1 cellular context compared by ENCODE assay signal in the genomic region with DNA sequence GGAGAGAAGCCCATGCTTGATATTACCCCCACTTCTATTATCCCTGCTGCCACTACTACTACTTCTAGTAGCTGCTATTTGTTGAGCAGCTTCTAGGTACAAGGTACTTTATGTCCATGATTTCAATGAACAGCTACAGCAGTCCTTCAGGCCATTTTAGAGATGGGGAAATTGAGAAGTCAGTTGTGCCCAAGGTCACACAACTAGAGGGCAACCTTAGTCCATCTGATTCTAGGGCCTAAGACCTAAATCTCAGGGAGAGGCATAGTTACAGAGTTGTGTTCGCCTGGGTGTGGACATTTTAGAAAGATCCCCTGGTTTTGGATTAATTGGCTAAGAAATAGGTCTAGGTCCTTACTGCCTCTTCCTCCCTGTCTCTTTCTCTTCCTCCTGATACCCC.
TF ChIP-seq lines count a peak whose summit lies in the region.

No MANE protein-coding gene starts in this region.

TF ChIP-seq in HCT116, 20 proteins besides CTCF, POLR2A, EP300 and RAD21 (continued from another document):
- TF ChIP-seq, protein P1, sequence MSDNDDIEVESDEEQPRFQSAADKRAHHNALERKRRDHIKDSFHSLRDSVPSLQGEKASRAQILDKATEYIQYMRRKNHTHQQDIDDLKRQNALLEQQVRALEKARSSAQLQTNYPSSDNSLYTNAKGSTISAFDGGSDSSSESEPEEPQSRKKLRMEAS (IDR thresholded peaks at IDR 0.05): no peak
- TF ChIP-seq CBX3 (IDR thresholded peaks at IDR 0.05; ENCODE audit: low read depth) (no peak), POLR2AphosphoS5 (IDR thresholded peaks at IDR 0.05; ENCODE audit: low read depth, low read length) (no peak), ZNF274 (IDR thresholded peaks at IDR 0.05; ENCODE audit: low read depth, low read length) (no peak), ELF1 (IDR thresholded peaks at IDR 0.05; ENCODE audit: borderline replicate concordance, low read depth) (no peak), ZBTB33 (IDR thresholded peaks at IDR 0.05; ENCODE audit: extremely low read depth, insufficient replicate concordance, low read length) (no peak), EZH2phosphoT487 (IDR thresholded peaks at IDR 0.05; ENCODE audit: borderline replicate concordance) (no peak)
- TF ChIP-seq, protein P2, sequence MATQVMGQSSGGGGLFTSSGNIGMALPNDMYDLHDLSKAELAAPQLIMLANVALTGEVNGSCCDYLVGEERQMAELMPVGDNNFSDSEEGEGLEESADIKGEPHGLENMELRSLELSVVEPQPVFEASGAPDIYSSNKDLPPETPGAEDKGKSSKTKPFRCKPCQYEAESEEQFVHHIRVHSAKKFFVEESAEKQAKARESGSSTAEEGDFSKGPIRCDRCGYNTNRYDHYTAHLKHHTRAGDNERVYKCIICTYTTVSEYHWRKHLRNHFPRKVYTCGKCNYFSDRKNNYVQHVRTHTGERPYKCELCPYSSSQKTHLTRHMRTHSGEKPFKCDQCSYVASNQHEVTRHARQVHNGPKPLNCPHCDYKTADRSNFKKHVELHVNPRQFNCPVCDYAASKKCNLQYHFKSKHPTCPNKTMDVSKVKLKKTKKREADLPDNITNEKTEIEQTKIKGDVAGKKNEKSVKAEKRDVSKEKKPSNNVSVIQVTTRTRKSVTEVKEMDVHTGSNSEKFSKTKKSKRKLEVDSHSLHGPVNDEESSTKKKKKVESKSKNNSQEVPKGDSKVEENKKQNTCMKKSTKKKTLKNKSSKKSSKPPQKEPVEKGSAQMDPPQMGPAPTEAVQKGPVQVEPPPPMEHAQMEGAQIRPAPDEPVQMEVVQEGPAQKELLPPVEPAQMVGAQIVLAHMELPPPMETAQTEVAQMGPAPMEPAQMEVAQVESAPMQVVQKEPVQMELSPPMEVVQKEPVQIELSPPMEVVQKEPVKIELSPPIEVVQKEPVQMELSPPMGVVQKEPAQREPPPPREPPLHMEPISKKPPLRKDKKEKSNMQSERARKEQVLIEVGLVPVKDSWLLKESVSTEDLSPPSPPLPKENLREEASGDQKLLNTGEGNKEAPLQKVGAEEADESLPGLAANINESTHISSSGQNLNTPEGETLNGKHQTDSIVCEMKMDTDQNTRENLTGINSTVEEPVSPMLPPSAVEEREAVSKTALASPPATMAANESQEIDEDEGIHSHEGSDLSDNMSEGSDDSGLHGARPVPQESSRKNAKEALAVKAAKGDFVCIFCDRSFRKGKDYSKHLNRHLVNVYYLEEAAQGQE (IDR thresholded peaks at IDR 0.05; ENCODE audit: low read depth): no peak
TF ChIP-seq in HCT116: peak in this region for 0.
